In genomic region chr19:34744896-34745690, GRCh38 we compare ENCODE assay signal across 1 cellular context.
TF ChIP-seq lines count a peak whose summit lies in the region.

No MANE protein-coding gene starts in this region.

TF ChIP-seq in HepG2, 621 proteins besides CTCF, POLR2A, EP300 and RAD21 (continued from another document):
- TF ChIP-seq ZNF597 (CRISPR knock-in tag; IDR thresholded peaks at IDR 0.05) (no peak), HDAC1 (CRISPR knock-in tag; IDR thresholded peaks at IDR 0.05) (no peak)
